1 cellular context compared by ENCODE assay signal in the genomic region with DNA sequence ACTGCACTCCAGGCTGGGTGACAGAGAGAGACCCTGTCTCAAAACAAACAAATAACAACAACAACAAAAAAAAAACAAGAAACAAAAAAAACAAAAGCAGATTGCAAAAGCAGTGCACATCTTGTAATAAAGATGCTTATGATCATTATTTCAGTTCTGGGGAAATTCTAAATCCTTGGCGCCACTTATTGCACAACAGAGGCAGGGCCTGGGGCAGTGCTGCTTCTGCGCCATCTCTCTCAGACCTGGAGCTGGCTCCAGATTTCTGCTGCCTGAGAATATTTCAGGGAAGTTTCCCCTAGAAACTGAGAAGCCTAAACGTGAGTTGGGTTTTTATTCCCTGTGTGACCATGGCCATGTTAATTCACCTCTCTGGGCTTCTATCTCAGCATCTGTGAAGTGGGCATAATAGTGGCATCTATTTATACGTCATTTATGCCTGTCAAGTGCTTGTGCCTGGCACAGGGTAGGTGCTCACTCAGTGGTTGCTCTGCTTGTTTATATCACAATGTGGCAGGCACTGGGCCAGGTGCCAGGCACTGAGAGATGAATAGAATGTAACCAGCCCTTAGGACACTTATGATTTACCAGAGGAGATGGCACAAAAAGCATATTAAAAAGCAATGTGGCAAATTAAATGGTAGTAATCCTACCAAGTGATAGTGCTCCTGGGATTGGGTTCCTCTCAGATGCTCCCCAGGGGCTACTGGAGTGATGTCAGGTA.
TF ChIP-seq lines count a peak whose summit lies in the region.

No MANE protein-coding gene starts in this region.

TF ChIP-seq in H1, 55 proteins besides CTCF, POLR2A, EP300 and RAD21:
- TF ChIP-seq POU5F1 (IDR thresholded peaks at IDR 0.05; ENCODE audit: low read depth, low read length) (no peak), CEBPB (IDR thresholded peaks at IDR 0.05; ENCODE audit: low read depth, low read length) (peak; percentile 8; the same call in 1 of the 2 replicates)
